Comparison of ENCODE assay signal across 1 cellular context in the genomic region with DNA sequence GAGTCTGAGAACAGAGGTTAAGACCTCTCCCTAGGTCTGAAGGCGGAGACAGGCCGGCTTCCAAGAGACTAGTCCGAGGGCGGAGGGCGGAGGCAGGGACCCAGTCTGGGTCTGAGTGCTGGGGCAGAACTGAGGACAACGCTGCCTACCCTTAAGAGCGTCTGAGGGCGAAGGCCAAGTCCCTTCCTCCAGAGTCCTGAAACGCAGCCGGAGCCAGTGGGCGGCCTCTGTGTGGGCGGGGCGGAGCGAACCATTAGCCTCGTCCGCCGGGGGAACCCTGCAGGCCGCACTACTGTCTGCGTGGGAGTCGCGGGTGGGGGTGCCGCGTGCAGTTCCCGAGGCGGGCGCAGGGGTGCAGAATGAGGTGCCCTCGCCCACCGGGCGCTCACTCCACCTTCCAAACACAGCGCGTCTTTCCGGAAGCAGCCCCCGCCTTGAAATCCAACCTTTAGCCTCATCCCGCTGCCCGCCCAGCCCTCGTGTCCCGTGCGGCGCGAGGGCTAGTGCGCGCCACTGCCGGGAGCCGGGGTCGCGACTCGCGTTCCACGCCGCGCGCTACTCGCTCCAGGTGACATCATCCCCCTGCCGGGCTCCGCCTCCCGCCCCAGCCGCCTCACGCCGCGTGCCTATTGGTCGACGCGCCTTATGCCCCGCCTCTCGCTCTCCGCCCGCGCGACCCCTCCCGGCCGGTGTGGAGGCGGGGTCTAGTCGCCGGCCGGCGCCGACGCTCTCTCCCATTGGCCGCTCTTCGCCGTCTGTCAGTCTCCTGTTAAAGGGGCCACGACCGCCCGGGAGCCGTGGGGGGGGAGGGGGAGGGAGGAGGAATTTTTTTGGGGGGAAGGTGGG.
TF ChIP-seq lines count a peak whose summit lies in the region.

A gene with protein sequence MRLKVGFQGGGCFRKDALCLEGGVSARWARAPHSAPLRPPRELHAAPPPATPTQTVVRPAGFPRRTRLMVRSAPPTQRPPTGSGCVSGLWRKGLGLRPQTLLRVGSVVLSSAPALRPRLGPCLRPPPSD (minus strand): TSS at position 579 of the 846 bp plus-strand sequence. CDS start 121 bp downstream, at position 458.

TF ChIP-seq in K562, 482 proteins besides CTCF, POLR2A, EP300 and RAD21 (continued from another document and continues in another):
- TF ChIP-seq HDAC2 (IDR thresholded peaks at IDR 0.05), result peak; percentile 94
- TF ChIP-seq EP400 (IDR thresholded peaks at IDR 0.05), result peak; percentile 96
- no peak for TF ChIP-seq HOXB6 (CRISPR knock-in tag; IDR thresholded peaks at IDR 0.05; ENCODE audit: borderline replicate concordance)
- peak; percentile 55; the same call in 1 of the 2 replicates for TF ChIP-seq SMARCE1 (IDR thresholded peaks at IDR 0.05)
- no peak for TF ChIP-seq CBX5 (IDR thresholded peaks at IDR 0.05; ENCODE audit: borderline replicate concordance, low read depth)
- no peak for TF ChIP-seq SLC30A9 (CRISPR knock-in tag; IDR thresholded peaks at IDR 0.05)
- TF ChIP-seq ZNF696 (CRISPR knock-in tag; conservative IDR thresholded peaks at IDR 0.05), result no peak
- TF ChIP-seq, protein P1, sequence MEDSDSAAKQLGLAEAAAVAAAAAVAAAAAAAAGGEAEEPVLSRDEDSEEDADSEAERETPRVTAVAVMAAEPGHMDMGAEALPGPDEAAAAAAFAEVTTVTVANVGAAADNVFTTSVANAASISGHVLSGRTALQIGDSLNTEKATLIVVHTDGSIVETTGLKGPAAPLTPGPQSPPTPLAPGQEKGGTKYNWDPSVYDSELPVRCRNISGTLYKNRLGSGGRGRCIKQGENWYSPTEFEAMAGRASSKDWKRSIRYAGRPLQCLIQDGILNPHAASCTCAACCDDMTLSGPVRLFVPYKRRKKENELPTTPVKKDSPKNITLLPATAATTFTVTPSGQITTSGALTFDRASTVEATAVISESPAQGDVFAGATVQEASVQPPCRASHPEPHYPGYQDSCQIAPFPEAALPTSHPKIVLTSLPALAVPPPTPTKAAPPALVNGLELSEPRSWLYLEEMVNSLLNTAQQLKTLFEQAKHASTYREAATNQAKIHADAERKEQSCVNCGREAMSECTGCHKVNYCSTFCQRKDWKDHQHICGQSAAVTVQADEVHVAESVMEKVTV (CRISPR knock-in tag; IDR thresholded peaks at IDR 0.05), result no peak
- TF ChIP-seq RFX7 (CRISPR knock-in tag; IDR thresholded peaks at IDR 0.05), result no peak
- TF ChIP-seq MYNN (IDR thresholded peaks at IDR 0.05), result no peak
- TF ChIP-seq MYNN (CRISPR knock-in tag; IDR thresholded peaks at IDR 0.05), result no peak
- peak; percentile 40 for TF ChIP-seq HCFC1 (IDR thresholded peaks at IDR 0.05; ENCODE audit: low read depth, low read length)
- no peak for TF ChIP-seq HNRNPH1 (optimal IDR thresholded peaks at IDR 0.05; ENCODE audit: low read depth, low read length)
- no peak for TF ChIP-seq CEBPB (tag; IDR thresholded peaks at IDR 0.05)
- TF ChIP-seq, protein P2, sequence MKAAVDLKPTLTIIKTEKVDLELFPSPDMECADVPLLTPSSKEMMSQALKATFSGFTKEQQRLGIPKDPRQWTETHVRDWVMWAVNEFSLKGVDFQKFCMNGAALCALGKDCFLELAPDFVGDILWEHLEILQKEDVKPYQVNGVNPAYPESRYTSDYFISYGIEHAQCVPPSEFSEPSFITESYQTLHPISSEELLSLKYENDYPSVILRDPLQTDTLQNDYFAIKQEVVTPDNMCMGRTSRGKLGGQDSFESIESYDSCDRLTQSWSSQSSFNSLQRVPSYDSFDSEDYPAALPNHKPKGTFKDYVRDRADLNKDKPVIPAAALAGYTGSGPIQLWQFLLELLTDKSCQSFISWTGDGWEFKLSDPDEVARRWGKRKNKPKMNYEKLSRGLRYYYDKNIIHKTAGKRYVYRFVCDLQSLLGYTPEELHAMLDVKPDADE (conservative IDR thresholded peaks at IDR 0.05; ENCODE audit: control insufficient read depth, low read depth, low read length), result peak; percentile 59; the same call in 1 of the 2 replicates
- TF ChIP-seq, protein P3, sequence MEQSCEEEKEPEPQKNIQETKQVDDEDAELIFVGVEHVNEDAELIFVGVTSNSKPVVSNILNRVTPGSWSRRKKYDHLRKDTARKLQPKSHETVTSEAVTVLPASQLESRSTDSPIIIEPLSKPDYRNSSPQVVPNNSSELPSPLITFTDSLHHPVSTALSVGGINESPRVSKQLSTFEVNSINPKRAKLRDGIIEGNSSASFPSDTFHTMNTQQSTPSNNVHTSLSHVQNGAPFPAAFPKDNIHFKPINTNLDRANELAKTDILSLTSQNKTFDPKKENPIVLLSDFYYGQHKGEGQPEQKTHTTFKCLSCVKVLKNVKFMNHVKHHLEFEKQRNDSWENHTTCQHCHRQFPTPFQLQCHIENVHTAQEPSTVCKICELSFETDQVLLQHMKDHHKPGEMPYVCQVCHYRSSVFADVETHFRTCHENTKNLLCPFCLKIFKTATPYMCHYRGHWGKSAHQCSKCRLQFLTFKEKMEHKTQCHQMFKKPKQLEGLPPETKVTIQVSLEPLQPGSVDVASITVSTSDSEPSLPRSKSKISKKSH (CRISPR knock-in tag; IDR thresholded peaks at IDR 0.05), result no peak
- TF ChIP-seq FOXJ3 (CRISPR knock-in tag; IDR thresholded peaks at IDR 0.05), result no peak
- TF ChIP-seq SUPT5H (IDR thresholded peaks at IDR 0.05), result peak; percentile 74; the same call in 1 of the 2 replicates
- peak; percentile 53 for TF ChIP-seq TBP (optimal IDR thresholded peaks at IDR 0.05; ENCODE audit: low read depth, low read length)
- TF ChIP-seq ZKSCAN3 (CRISPR knock-in tag; IDR thresholded peaks at IDR 0.05), result no peak
- peak; percentile 91; the same call in 1 of the 2 replicates for TF ChIP-seq JUN (IDR thresholded peaks at IDR 0.05; ENCODE audit: borderline replicate concordance, low read depth, low read length)
- peak; percentile 97 for TF ChIP-seq JUN (CRISPR knock-in tag; IDR thresholded peaks at IDR 0.05; ENCODE audit: borderline replicate concordance)
- TF ChIP-seq, protein P4, sequence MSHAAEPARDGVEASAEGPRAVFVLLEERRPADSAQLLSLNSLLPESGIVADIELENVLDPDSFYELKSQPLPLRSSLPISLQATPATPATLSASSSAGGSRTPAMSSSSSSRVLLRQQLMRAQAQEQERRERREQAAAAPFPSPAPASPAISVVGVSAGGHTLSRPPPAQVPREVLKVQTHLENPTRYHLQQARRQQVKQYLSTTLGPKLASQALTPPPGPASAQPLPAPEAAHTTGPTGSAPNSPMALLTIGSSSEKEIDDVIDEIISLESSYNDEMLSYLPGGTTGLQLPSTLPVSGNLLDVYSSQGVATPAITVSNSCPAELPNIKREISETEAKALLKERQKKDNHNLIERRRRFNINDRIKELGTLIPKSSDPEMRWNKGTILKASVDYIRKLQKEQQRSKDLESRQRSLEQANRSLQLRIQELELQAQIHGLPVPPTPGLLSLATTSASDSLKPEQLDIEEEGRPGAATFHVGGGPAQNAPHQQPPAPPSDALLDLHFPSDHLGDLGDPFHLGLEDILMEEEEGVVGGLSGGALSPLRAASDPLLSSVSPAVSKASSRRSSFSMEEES (CRISPR knock-in tag; IDR thresholded peaks at IDR 0.05), result no peak
- TF ChIP-seq, protein P5, sequence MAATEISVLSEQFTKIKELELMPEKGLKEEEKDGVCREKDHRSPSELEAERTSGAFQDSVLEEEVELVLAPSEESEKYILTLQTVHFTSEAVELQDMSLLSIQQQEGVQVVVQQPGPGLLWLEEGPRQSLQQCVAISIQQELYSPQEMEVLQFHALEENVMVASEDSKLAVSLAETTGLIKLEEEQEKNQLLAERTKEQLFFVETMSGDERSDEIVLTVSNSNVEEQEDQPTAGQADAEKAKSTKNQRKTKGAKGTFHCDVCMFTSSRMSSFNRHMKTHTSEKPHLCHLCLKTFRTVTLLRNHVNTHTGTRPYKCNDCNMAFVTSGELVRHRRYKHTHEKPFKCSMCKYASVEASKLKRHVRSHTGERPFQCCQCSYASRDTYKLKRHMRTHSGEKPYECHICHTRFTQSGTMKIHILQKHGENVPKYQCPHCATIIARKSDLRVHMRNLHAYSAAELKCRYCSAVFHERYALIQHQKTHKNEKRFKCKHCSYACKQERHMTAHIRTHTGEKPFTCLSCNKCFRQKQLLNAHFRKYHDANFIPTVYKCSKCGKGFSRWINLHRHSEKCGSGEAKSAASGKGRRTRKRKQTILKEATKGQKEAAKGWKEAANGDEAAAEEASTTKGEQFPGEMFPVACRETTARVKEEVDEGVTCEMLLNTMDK (IDR thresholded peaks at IDR 0.05; ENCODE audit: borderline replicate concordance, insufficient read depth, low read depth, low read length, poor library complexity, severe bottlenecking), result no peak
- TF ChIP-seq ATF7 (IDR thresholded peaks at IDR 0.05), result peak; percentile 100
- TF ChIP-seq PHF8 (IDR thresholded peaks at IDR 0.05; ENCODE audit: borderline replicate concordance, low read length), result peak; percentile 68; the same call in 1 of the 2 replicates
- TF ChIP-seq, protein P6, sequence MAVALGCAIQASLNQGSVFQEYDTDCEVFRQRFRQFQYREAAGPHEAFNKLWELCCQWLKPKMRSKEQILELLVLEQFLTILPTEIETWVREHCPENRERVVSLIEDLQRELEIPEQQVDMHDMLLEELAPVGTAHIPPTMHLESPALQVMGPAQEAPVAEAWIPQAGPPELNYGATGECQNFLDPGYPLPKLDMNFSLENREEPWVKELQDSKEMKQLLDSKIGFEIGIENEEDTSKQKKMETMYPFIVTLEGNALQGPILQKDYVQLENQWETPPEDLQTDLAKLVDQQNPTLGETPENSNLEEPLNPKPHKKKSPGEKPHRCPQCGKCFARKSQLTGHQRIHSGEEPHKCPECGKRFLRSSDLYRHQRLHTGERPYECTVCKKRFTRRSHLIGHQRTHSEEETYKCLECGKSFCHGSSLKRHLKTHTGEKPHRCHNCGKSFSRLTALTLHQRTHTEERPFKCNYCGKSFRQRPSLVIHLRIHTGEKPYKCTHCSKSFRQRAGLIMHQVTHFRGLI (CRISPR knock-in tag; IDR thresholded peaks at IDR 0.05), result no peak
- TF ChIP-seq COPS2 (conservative IDR thresholded peaks at IDR 0.05), result no peak
- TF ChIP-seq E2F3 (CRISPR knock-in tag; IDR thresholded peaks at IDR 0.05), result peak; percentile 80
- peak; percentile 94 for TF ChIP-seq KLF1 (tag; IDR thresholded peaks at IDR 0.05)
- TF ChIP-seq MXI1 (IDR thresholded peaks at IDR 0.05; ENCODE audit: low read depth, low read length), result peak; percentile 70; the same call in 1 of the 2 replicates
- TF ChIP-seq CBX1 (IDR thresholded peaks at IDR 0.05; ENCODE audit: low read depth), result no peak; the same call in none of the 2 replicates
- TF ChIP-seq ZNF224 (CRISPR knock-in tag; IDR thresholded peaks at IDR 0.05), result no peak
- no peak for TF ChIP-seq HNRNPUL1 (IDR thresholded peaks at IDR 0.05; ENCODE audit: low read length)
- no peak for TF ChIP-seq U2AF2 (optimal IDR thresholded peaks at IDR 0.05; ENCODE audit: low read depth, low read length)
- TF ChIP-seq, protein P7, sequence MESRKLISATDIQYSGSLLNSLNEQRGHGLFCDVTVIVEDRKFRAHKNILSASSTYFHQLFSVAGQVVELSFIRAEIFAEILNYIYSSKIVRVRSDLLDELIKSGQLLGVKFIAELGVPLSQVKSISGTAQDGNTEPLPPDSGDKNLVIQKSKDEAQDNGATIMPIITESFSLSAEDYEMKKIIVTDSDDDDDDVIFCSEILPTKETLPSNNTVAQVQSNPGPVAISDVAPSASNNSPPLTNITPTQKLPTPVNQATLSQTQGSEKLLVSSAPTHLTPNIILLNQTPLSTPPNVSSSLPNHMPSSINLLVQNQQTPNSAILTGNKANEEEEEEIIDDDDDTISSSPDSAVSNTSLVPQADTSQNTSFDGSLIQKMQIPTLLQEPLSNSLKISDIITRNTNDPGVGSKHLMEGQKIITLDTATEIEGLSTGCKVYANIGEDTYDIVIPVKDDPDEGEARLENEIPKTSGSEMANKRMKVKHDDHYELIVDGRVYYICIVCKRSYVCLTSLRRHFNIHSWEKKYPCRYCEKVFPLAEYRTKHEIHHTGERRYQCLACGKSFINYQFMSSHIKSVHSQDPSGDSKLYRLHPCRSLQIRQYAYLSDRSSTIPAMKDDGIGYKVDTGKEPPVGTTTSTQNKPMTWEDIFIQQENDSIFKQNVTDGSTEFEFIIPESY (CRISPR knock-in tag; IDR thresholded peaks at IDR 0.05), result peak; percentile 73; the same call in 1 of the 2 replicates
- peak; percentile 96 for TF ChIP-seq SAFB (IDR thresholded peaks at IDR 0.05; ENCODE audit: borderline replicate concordance, low read depth, low read length)
- peak; percentile 67; the same call in 1 of the 2 replicates for TF ChIP-seq ELF2 (CRISPR knock-in tag; IDR thresholded peaks at IDR 0.05)
- peak; percentile 83 for TF ChIP-seq CREM (IDR thresholded peaks at IDR 0.05; ENCODE audit: low read depth)
- TF ChIP-seq, protein P8, sequence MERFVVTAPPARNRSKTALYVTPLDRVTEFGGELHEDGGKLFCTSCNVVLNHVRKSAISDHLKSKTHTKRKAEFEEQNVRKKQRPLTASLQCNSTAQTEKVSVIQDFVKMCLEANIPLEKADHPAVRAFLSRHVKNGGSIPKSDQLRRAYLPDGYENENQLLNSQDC (CRISPR knock-in tag; IDR thresholded peaks at IDR 0.05), result no peak
- TF ChIP-seq, protein P9, sequence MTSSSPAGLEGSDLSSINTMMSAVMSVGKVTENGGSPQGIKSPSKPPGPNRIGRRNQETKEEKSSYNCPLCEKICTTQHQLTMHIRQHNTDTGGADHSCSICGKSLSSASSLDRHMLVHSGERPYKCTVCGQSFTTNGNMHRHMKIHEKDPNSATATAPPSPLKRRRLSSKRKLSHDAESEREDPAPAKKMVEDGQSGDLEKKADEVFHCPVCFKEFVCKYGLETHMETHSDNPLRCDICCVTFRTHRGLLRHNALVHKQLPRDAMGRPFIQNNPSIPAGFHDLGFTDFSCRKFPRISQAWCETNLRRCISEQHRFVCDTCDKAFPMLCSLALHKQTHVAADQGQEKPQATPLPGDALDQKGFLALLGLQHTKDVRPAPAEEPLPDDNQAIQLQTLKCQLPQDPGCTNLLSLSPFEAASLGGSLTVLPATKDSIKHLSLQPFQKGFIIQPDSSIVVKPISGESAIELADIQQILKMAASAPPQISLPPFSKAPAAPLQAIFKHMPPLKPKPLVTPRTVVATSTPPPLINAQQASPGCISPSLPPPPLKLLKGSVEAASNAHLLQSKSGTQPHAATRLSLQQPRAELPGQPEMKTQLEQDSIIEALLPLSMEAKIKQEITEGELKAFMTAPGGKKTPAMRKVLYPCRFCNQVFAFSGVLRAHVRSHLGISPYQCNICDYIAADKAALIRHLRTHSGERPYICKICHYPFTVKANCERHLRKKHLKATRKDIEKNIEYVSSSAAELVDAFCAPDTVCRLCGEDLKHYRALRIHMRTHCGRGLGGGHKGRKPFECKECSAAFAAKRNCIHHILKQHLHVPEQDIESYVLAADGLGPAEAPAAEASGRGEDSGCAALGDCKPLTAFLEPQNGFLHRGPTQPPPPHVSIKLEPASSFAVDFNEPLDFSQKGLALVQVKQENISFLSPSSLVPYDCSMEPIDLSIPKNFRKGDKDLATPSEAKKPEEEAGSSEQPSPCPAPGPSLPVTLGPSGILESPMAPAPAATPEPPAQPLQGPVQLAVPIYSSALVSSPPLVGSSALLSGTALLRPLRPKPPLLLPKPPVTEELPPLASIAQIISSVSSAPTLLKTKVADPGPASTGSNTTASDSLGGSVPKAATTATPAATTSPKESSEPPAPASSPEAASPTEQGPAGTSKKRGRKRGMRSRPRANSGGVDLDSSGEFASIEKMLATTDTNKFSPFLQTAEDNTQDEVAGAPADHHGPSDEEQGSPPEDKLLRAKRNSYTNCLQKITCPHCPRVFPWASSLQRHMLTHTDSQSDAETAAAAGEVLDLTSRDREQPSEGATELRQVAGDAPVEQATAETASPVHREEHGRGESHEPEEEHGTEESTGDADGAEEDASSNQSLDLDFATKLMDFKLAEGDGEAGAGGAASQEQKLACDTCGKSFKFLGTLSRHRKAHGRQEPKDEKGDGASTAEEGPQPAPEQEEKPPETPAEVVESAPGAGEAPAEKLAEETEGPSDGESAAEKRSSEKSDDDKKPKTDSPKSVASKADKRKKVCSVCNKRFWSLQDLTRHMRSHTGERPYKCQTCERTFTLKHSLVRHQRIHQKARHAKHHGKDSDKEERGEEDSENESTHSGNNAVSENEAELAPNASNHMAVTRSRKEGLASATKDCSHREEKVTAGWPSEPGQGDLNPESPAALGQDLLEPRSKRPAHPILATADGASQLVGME (CRISPR knock-in tag; IDR thresholded peaks at IDR 0.05), result peak; percentile 36; the same call in 1 of the 2 replicates
